In the genomic region with DNA sequence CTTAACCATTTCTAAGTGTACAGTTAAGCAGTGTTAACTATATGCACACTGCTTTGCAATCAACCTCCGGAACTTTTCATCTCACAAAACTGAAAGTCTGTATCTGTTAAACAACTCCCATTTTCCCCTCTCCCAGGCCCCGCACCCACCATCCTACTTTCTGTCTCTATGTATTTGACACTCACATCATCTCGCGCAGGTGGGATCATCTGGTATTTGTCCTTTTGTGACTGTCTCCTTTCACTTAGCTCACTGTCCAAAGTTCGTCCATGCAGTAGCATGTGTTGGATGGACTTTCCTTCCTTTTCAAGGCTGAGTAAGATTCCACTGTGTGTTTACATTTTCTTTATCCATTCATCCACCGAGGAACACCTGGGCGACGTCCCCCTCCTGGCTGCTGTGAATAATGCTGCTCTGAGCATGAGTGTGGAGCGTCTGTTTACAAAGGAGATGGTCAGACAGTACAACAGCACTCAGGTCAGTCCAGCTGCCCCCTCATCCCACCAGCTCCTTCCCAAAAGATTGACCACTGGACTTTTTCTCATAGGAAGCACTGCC, we compare ENCODE assay signal across 1 cellular context.
TF ChIP-seq lines count a peak whose summit lies in the region.

No MANE protein-coding gene starts in this region.

TF ChIP-seq in HepG2, 621 proteins besides CTCF, POLR2A, EP300 and RAD21 (continued from another document and continues in another):
- TF ChIP-seq, protein P1, sequence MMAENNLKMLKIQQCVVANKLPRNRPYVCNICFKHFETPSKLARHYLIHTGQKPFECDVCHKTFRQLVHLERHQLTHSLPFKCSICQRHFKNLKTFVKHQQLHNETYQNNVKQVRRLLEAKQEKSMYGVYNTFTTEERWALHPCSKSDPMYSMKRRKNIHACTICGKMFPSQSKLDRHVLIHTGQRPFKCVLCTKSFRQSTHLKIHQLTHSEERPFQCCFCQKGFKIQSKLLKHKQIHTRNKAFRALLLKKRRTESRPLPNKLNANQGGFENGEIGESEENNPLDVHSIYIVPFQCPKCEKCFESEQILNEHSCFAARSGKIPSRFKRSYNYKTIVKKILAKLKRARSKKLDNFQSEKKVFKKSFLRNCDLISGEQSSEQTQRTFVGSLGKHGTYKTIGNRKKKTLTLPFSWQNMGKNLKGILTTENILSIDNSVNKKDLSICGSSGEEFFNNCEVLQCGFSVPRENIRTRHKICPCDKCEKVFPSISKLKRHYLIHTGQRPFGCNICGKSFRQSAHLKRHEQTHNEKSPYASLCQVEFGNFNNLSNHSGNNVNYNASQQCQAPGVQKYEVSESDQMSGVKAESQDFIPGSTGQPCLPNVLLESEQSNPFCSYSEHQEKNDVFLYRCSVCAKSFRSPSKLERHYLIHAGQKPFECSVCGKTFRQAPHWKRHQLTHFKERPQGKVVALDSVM (CRISPR knock-in tag; IDR thresholded peaks at IDR 0.05), result peak; percentile 57
- TF ChIP-seq, protein P2, sequence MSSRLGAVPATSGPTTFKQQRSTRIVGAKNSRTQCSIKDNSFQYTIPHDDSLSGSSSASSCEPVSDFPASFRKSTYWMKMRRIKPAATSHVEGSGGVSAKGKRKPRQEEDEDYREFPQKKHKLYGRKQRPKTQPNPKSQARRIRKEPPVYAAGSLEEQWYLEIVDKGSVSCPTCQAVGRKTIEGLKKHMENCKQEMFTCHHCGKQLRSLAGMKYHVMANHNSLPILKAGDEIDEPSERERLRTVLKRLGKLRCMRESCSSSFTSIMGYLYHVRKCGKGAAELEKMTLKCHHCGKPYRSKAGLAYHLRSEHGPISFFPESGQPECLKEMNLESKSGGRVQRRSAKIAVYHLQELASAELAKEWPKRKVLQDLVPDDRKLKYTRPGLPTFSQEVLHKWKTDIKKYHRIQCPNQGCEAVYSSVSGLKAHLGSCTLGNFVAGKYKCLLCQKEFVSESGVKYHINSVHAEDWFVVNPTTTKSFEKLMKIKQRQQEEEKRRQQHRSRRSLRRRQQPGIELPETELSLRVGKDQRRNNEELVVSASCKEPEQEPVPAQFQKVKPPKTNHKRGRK (CRISPR knock-in tag; IDR thresholded peaks at IDR 0.05), result no peak; the same call in 1 of the 2 replicates
- TF ChIP-seq PPARG (CRISPR knock-in tag; conservative IDR thresholded peaks at IDR 0.05) (0 out of 2 replicates have a peak, but pooled peaks have one; percentile 32), ZNF180 (CRISPR knock-in tag; IDR thresholded peaks at IDR 0.05; ENCODE audit: borderline replicate concordance, low read depth) (no peak), ZFX (CRISPR knock-in tag; IDR thresholded peaks at IDR 0.05; ENCODE audit: low read depth) (peak; percentile 48), ZNF720 (CRISPR knock-in tag; IDR thresholded peaks at IDR 0.05) (no peak), ZNF543 (CRISPR knock-in tag; IDR thresholded peaks at IDR 0.05) (no peak), ASH2L (IDR thresholded peaks at IDR 0.05; ENCODE audit: insufficient read length, low read depth, low read length) (no peak), ZFP36L1 (CRISPR knock-in tag; IDR thresholded peaks at IDR 0.05) (0 out of 2 replicates have a peak, but pooled peaks have one; percentile 35), ZNF552 (CRISPR knock-in tag; IDR thresholded peaks at IDR 0.05; ENCODE audit: borderline replicate concordance) (no peak), ZNF891 (CRISPR knock-in tag; IDR thresholded peaks at IDR 0.05) (peak; percentile 31; the same call in 1 of the 2 replicates), ZNF263 (CRISPR knock-in tag; IDR thresholded peaks at IDR 0.05) (peak; percentile 85), ZNF367 (CRISPR knock-in tag; IDR thresholded peaks at IDR 0.05; ENCODE audit: borderline replicate concordance) (no peak), ZNF790 (CRISPR knock-in tag; IDR thresholded peaks at IDR 0.05; ENCODE audit: borderline replicate concordance) (no peak), DNMT3B (CRISPR knock-in tag; conservative IDR thresholded peaks at IDR 0.05) (no peak), CBX5 (CRISPR knock-in tag; IDR thresholded peaks at IDR 0.05; ENCODE audit: borderline replicate concordance) (peak; percentile 45; the same call in 1 of the 2 replicates), CCDC6 (CRISPR knock-in tag; IDR thresholded peaks at IDR 0.05) (peak; percentile 56; the same call in 1 of the 2 replicates), ELF1 (CRISPR knock-in tag; IDR thresholded peaks at IDR 0.05) (no peak), ATF1 (CRISPR knock-in tag; IDR thresholded peaks at IDR 0.05) (no peak), ZNF567 (CRISPR knock-in tag; IDR thresholded peaks at IDR 0.05; ENCODE audit: borderline replicate concordance) (no peak), ZBTB20 (CRISPR knock-in tag; IDR thresholded peaks at IDR 0.05; ENCODE audit: borderline replicate concordance, low read depth) (peak; percentile 68; the same call in 1 of the 2 replicates), SMARCE1 (IDR thresholded peaks at IDR 0.05; ENCODE audit: borderline replicate concordance) (no peak), GTF3A (CRISPR knock-in tag; conservative IDR thresholded peaks at IDR 0.05) (peak; percentile 85; the same call in 1 of the 2 replicates), ZNF766 (CRISPR knock-in tag; IDR thresholded peaks at IDR 0.05; ENCODE audit: borderline replicate concordance) (no peak; the same call in 1 of the 2 replicates), ZNF205 (CRISPR knock-in tag; IDR thresholded peaks at IDR 0.05) (peak; percentile 91), KDM5A (IDR thresholded peaks at IDR 0.05; ENCODE audit: borderline replicate concordance, low read length) (no peak), ETV5 (CRISPR knock-in tag; IDR thresholded peaks at IDR 0.05; ENCODE audit: borderline replicate concordance) (peak; percentile 51; the same call in 1 of the 2 replicates), ZNF350 (CRISPR knock-in tag; IDR thresholded peaks at IDR 0.05; ENCODE audit: borderline replicate concordance, low read depth) (peak; percentile 65; the same call in 1 of the 2 replicates), PHF20 (CRISPR knock-in tag; IDR thresholded peaks at IDR 0.05) (no peak), KLF15 (CRISPR knock-in tag; IDR thresholded peaks at IDR 0.05; ENCODE audit: borderline replicate concordance) (no peak), TSC22D2 (CRISPR knock-in tag; IDR thresholded peaks at IDR 0.05; ENCODE audit: borderline replicate concordance) (no peak), ZNF296 (CRISPR knock-in tag; conservative IDR thresholded peaks at IDR 0.05) (no peak), ZNF121 (CRISPR knock-in tag; IDR thresholded peaks at IDR 0.05) (no peak), ZSCAN20 (CRISPR knock-in tag; IDR thresholded peaks at IDR 0.05; ENCODE audit: borderline replicate concordance) (no peak), HNRNPK (IDR thresholded peaks at IDR 0.05; ENCODE audit: low read depth, low read length, poor library complexity, severe bottlenecking) (no peak)
- TF ChIP-seq, protein P3, sequence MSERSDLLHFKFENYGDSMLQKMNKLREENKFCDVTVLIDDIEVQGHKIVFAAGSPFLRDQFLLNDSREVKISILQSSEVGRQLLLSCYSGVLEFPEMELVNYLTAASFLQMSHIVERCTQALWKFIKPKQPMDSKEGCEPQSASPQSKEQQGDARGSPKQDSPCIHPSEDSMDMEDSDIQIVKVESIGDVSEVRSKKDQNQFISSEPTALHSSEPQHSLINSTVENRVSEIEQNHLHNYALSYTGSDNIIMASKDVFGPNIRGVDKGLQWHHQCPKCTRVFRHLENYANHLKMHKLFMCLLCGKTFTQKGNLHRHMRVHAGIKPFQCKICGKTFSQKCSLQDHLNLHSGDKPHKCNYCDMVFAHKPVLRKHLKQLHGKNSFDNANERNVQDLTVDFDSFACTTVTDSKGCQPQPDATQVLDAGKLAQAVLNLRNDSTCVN (CRISPR knock-in tag; IDR thresholded peaks at IDR 0.05; ENCODE audit: borderline replicate concordance), result no peak
- TF ChIP-seq, protein P4, sequence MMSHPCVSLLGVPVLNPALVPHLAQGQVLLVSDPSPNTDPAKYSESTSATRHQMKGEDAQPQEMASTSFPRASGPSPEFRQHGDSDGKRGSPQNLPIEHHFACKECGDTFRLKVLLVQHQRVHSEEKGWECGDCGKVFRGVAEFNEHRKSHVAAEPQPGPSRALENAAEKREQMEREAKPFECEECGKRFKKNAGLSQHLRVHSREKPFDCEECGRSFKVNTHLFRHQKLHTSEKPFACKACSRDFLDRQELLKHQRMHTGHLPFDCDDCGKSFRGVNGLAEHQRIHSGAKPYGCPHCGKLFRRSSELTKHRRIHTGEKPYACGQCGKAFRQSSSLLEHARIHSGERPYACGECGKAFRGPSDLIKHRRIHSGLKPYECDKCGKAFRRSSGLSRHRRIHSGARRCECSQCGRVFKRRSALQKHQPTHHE (CRISPR knock-in tag; IDR thresholded peaks at IDR 0.05; ENCODE audit: borderline replicate concordance), result peak; percentile 35; the same call in 1 of the 2 replicates
- TF ChIP-seq, protein P5, sequence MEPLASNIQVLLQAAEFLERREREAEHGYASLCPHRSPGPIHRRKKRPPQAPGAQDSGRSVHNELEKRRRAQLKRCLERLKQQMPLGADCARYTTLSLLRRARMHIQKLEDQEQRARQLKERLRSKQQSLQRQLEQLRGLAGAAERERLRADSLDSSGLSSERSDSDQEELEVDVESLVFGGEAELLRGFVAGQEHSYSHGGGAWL (CRISPR knock-in tag; IDR thresholded peaks at IDR 0.05), result no peak
- TF ChIP-seq, protein P6, sequence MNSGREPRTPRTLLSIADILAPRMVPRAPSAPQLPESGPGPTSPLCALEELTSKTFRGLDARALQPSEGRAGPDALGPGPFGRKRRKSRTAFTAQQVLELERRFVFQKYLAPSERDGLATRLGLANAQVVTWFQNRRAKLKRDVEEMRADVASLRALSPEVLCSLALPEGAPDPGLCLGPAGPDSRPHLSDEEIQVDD (CRISPR knock-in tag; IDR thresholded peaks at IDR 0.05; ENCODE audit: borderline replicate concordance), result no peak
- TF ChIP-seq, protein P7, sequence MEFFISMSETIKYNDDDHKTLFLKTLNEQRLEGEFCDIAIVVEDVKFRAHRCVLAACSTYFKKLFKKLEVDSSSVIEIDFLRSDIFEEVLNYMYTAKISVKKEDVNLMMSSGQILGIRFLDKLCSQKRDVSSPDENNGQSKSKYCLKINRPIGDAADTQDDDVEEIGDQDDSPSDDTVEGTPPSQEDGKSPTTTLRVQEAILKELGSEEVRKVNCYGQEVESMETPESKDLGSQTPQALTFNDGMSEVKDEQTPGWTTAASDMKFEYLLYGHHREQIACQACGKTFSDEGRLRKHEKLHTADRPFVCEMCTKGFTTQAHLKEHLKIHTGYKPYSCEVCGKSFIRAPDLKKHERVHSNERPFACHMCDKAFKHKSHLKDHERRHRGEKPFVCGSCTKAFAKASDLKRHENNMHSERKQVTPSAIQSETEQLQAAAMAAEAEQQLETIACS (CRISPR knock-in tag; IDR thresholded peaks at IDR 0.05), result no peak
- TF ChIP-seq, protein P8, sequence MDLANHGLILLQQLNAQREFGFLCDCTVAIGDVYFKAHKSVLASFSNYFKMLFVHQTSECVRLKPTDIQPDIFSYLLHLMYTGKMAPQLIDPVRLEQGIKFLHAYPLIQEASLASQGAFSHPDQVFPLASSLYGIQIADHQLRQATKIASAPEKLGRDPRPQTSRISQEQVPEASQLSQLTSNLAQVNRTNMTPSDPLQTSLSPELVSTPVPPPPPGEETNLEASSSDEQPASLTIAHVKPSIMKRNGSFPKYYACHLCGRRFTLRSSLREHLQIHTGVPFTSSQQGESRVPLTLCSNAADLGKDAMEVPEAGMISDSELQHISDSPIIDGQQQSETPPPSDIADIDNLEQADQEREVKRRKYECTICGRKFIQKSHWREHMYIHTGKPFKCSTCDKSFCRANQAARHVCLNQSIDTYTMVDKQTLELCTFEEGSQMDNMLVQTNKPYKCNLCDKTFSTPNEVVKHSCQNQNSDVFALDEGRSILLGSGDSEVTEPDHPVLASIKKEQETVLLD (CRISPR knock-in tag; IDR thresholded peaks at IDR 0.05; ENCODE audit: low read depth), result no peak
- TF ChIP-seq, protein P9, sequence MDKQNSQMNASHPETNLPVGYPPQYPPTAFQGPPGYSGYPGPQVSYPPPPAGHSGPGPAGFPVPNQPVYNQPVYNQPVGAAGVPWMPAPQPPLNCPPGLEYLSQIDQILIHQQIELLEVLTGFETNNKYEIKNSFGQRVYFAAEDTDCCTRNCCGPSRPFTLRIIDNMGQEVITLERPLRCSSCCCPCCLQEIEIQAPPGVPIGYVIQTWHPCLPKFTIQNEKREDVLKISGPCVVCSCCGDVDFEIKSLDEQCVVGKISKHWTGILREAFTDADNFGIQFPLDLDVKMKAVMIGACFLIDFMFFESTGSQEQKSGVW (CRISPR knock-in tag; IDR thresholded peaks at IDR 0.05; ENCODE audit: borderline replicate concordance), result 0 out of 2 replicates have a peak, but pooled peaks have one; percentile 59
- TF ChIP-seq, protein P10, sequence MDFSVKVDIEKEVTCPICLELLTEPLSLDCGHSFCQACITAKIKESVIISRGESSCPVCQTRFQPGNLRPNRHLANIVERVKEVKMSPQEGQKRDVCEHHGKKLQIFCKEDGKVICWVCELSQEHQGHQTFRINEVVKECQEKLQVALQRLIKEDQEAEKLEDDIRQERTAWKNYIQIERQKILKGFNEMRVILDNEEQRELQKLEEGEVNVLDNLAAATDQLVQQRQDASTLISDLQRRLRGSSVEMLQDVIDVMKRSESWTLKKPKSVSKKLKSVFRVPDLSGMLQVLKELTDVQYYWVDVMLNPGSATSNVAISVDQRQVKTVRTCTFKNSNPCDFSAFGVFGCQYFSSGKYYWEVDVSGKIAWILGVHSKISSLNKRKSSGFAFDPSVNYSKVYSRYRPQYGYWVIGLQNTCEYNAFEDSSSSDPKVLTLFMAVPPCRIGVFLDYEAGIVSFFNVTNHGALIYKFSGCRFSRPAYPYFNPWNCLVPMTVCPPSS (IDR thresholded peaks at IDR 0.05), result no peak
- TF ChIP-seq, protein P11, sequence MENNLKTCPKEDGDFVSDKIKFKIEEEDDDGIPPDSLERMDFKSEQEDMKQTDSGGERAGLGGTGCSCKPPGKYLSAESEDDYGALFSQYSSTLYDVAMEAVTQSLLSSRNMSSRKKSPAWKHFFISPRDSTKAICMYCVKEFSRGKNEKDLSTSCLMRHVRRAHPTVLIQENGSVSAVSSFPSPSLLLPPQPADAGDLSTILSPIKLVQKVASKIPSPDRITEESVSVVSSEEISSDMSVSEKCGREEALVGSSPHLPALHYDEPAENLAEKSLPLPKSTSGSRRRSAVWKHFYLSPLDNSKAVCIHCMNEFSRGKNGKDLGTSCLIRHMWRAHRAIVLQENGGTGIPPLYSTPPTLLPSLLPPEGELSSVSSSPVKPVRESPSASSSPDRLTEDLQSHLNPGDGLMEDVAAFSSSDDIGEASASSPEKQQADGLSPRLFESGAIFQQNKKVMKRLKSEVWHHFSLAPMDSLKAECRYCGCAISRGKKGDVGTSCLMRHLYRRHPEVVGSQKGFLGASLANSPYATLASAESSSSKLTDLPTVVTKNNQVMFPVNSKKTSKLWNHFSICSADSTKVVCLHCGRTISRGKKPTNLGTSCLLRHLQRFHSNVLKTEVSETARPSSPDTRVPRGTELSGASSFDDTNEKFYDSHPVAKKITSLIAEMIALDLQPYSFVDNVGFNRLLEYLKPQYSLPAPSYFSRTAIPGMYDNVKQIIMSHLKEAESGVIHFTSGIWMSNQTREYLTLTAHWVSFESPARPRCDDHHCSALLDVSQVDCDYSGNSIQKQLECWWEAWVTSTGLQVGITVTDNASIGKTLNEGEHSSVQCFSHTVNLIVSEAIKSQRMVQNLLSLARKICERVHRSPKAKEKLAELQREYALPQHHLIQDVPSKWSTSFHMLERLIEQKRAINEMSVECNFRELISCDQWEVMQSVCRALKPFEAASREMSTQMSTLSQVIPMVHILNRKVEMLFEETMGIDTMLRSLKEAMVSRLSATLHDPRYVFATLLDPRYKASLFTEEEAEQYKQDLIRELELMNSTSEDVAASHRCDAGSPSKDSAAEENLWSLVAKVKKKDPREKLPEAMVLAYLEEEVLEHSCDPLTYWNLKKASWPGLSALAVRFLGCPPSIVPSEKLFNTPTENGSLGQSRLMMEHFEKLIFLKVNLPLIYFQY (CRISPR knock-in tag; IDR thresholded peaks at IDR 0.05; ENCODE audit: borderline replicate concordance), result peak; percentile 45; the same call in 1 of the 2 replicates
- TF ChIP-seq, protein P12, sequence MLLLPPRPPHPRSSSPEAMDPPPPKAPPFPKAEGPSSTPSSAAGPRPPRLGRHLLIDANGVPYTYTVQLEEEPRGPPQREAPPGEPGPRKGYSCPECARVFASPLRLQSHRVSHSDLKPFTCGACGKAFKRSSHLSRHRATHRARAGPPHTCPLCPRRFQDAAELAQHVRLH (CRISPR knock-in tag; IDR thresholded peaks at IDR 0.05; ENCODE audit: borderline replicate concordance, low read depth), result peak; percentile 60; the same call in 1 of the 2 replicates
